15 cellular contexts compared by ENCODE assay signal in the genomic region with DNA sequence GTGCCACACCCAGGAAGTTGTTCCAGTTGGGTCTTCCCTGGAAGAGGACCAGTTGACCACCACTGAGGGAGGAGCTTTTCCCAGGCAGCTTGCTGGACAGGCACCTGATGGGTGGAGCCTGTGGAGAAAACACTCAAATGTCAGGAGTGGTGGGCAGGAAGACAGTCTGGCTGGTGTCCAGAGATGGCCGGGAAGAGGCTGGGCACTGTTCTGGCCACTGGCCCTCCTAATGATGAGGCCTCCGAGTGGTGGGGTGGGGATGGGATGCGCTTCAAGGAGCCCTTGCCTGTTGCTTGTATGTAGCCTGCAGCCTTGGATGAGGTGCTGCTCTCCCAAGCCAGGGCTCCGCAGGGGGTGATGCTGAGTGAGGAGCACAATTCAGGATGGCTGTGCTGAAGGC. TPM values are rescaled to one million over a fixed set of nuclear protein-coding genes. Genes with fewer than 3 reads are reported as not detected.
DNase-seq lines count a peak whose midpoint lies in the region; ATAC-seq and TF ChIP-seq lines count a peak whose summit lies in the region.
"Had no signal": no experiment of that assay in that cellular context is flagged by ENCODE, and none has a peak within 500 bp of the region (broad histone marks: within the 10 kb centered on the region; RNA-seq: fewer than 3 reads in every experiment).

No MANE protein-coding gene starts in this region.

- no peak for ATAC-seq in T-helper 17 cell
- ATAC-seq in stimulated activated effector memory CD8-positive, alpha-beta T cell treated with anti-CD3 and anti-CD28 coated beads, Interleukin-12 subunit alpha, Interleukin-12 subunit beta, amount 100 ng/mL, for 72 hours: no peak

- H3K27me3 Mint-ChIP-seq in T-helper 17 cell: no peaks in the 10 kb centered on the region
- H3K27me3 Mint-ChIP-seq: CD4-positive, alpha-beta memory T cell had no signal

- H3K4me1 Mint-ChIP-seq in T-helper 17 cell: peaks cover 64% of the 10 kb centered on the region
- peaks cover 72% of the 10 kb centered on the region for H3K4me1 Mint-ChIP-seq in stimulated activated effector memory CD8-positive, alpha-beta T cell treated with anti-CD3 and anti-CD28 coated beads, Interleukin-12 subunit alpha, Interleukin-12 subunit beta, amount 100 ng/mL, for 72 hours

- peaks cover 5% of the 10 kb centered on the region for H3K36me3 Mint-ChIP-seq in T-helper 17 cell (ENCODE audit: low read depth)
- H3K36me3 Mint-ChIP-seq in stimulated activated effector memory CD8-positive, alpha-beta T cell treated with anti-CD3 and anti-CD28 coated beads, Interleukin-12 subunit alpha, Interleukin-12 subunit beta, amount 100 ng/mL, for 72 hours: peaks cover 99% of the 10 kb centered on the region

- no peaks in the 10 kb centered on the region for H3K9me3 Mint-ChIP-seq in stimulated activated effector memory CD8-positive, alpha-beta T cell treated with anti-CD3 and anti-CD28 coated beads, Interleukin-12 subunit alpha, Interleukin-12 subunit beta, amount 100 ng/mL, for 72 hours
- H3K9me3 Mint-ChIP-seq: CD4-positive, alpha-beta memory T cell had no signal

- H3K4me3 Mint-ChIP-seq in T-helper 17 cell: no peak overlapping the region
- H3K4me3 Mint-ChIP-seq in stimulated activated effector memory CD8-positive, alpha-beta T cell treated with anti-CD3 and anti-CD28 coated beads, Interleukin-12 subunit alpha, Interleukin-12 subunit beta, amount 100 ng/mL, for 72 hours: no peak overlapping the region
- H3K4me3 Mint-ChIP-seq: CD4-positive, alpha-beta memory T cell had no signal

- no peak overlapping the region for H3K4me3 ChIP-seq in fibroblast of villous mesenchyme (ENCODE audit: low read depth, low read length)
- H3K4me3 ChIP-seq: cardiac muscle cell had no signal

- DNase-seq in EH (ENCODE audit: low read depth): peak; percentile 61
- no peak for DNase-seq in T-helper 17 cell
- peak; percentile 33 for DNase-seq in fibroblast of villous mesenchyme (ENCODE audit: low read depth)
- DNase-seq in stimulated activated effector memory CD8-positive, alpha-beta T cell treated with anti-CD3 and anti-CD28 coated beads, Interleukin-12 subunit alpha, Interleukin-12 subunit beta, amount 100 ng/mL, for 72 hours (ENCODE audit: low spot score in 2 of 2): no peak
- no peak for DNase-seq in stimulated activated CD4-positive, alpha-beta T cell treated with anti-CD3 and anti-CD28 coated beads, Interleukin-4, amount 100 ng/mL, for 4 hours
- DNase-seq in GDM1 (lab: John Stamatoyannopoulos, UW): no peak
- no peak for DNase-seq in NCI-H1105 treated with DMSO at 0.1 percent for 48 hours (lab: John Stamatoyannopoulos, UW)
- no peak for DNase-seq in epidermal melanocyte (ENCODE audit: insufficient read length, low spot score)
- DNase-seq: activated CD4-positive, CD25-positive, alpha-beta regulatory T cell treated with anti-CD3 and anti-CD28 coated beads, Interleukin-2, amount 50 U/mL, for 72 hours; CD4-positive, alpha-beta memory T cell; foreskin melanocyte; KG1; kidney glomerular epithelial cell; NCI-H2029 had no signal

- H3K27ac Mint-ChIP-seq in T-helper 17 cell: peak overlapping the region; percentile 97
- peak overlapping the region; percentile 93 for H3K27ac Mint-ChIP-seq in stimulated activated effector memory CD8-positive, alpha-beta T cell treated with anti-CD3 and anti-CD28 coated beads, Interleukin-12 subunit alpha, Interleukin-12 subunit beta, amount 100 ng/mL, for 72 hours

- no peak for TF ChIP-seq CTCF in fibroblast of villous mesenchyme (IDR thresholded peaks at IDR 0.05; ENCODE audit: insufficient read depth, low read depth, low read length)

- no peaks in the 10 kb centered on the region for H3K9me3 ChIP-seq in T-helper 17 cell (ENCODE audit: control insufficient read depth, low read length, poor library complexity, severe bottlenecking)

RNA-seq across cellular contexts. Expression of a gene that starts 12.3 kb away (rescaled TPM):
- total RNA-seq in T-helper 17 cell (10 to 100 TPM; 16.3 to 18.2 TPM), fibroblast of villous mesenchyme (30.9 and 48.8 TPM in 2 replicates)

RNA-seq across cellular contexts. Expression of a gene that starts 28.6 kb away (rescaled TPM):
- under 1 TPM; 0.44 to 0.45 TPM for total RNA-seq in T-helper 17 cell
- total RNA-seq in fibroblast of villous mesenchyme: 9.7 and 11.2 TPM in 2 replicates

RNA-seq across cellular contexts. Expression of a gene that starts 57.7 kb away (rescaled TPM):
- 1 to 10 TPM; 3.0 to 8.9 TPM for total RNA-seq in T-helper 17 cell
- total RNA-seq in fibroblast of villous mesenchyme: 3.9 and 7.1 TPM in 2 replicates

Comparison
In these comparisons a context has a peak if more than half of its experiments do, and no peak if none do; other contexts are left out.
1. DNase-seq: peak in EH (single experiment) and fibroblast of villous mesenchyme (single experiment); none in T-helper 17 cell (0 of 3), stimulated activated effector memory CD8-positive, alpha-beta T cell treated with anti-CD3 and anti-CD28 coated beads, Interleukin-12 subunit alpha, Interleukin-12 subunit beta, amount 100 ng/mL, for 72 hours (0 of 2), stimulated activated CD4-positive, alpha-beta T cell treated with anti-CD3 and anti-CD28 coated beads, Interleukin-4, amount 100 ng/mL, for 4 hours (0 of 2), GDM1 (single experiment), NCI-H1105 treated with DMSO at 0.1 percent for 48 hours (single experiment) and epidermal melanocyte (single experiment).